In genomic region chr19:4368128-4368820, GRCh38 we compare ENCODE assay signal across 10 cellular contexts. TPM values are rescaled to one million over a fixed set of nuclear protein-coding genes. Genes with fewer than 3 reads are reported as not detected.
A peak's percentile ranks its signal among the peaks of the same experiment; 100 is the strongest.
DNase-seq lines count a peak whose midpoint lies in the region; ATAC-seq and FAIRE-seq lines count a peak whose summit lies in the region.
"Had no signal": no experiment of that assay in that cellular context is flagged by ENCODE, and none has a peak within 500 bp of the region (broad histone marks: within the 10 kb centered on the region; RNA-seq: fewer than 3 reads in every experiment).

No MANE protein-coding gene starts in this region.

- peak in 1 of 2 donors; percentile 4 for ATAC-seq in activated naive CD4-positive, alpha-beta T cell treated with anti-CD3 and anti-CD28 coated beads, Interleukin-2, amount 50 U/mL, for 72 hours
- ATAC-seq in GM21825 (IDR thresholded peaks at IDR 0.05; ENCODE audit: unreplicated experiment): no peak

- H3K27me3 Mint-ChIP-seq in T-helper 2 cell treated with Interferon-gamma antibody and Interleukin-4, amounts not matched to agents 5 μg/mL and 100 μg/mL, for 36 hours (ENCODE audit: low read depth): no peaks in the 10 kb centered on the region

- H3K9me3 ChIP-seq in subcutaneous abdominal adipose tissue (ENCODE audit: control insufficient read depth in 5 of 5, low read length in 5 of 5): no peaks in the 10 kb centered on the region

- peaks cover 0 to 50% (median 36%) of the 10 kb centered on the region in 5 donors for H3K36me3 ChIP-seq in subcutaneous abdominal adipose tissue (ENCODE audit: control insufficient read depth in 5 of 5, insufficient read depth in 5 of 5, low read length in 5 of 5)

- no peak for FAIRE-seq in urothelium cell line (lab: Jason Lieb, UNC)
- FAIRE-seq: endometrium, H54 had no signal

- peaks cover 13 to 61% (median 59%) of the 10 kb centered on the region in 5 donors for H3K4me1 ChIP-seq in subcutaneous abdominal adipose tissue (ENCODE audit: control insufficient read depth in 5 of 5, insufficient read depth in 5 of 5, low read length in 5 of 5)

- H3K27ac ChIP-seq in subcutaneous abdominal adipose tissue (ENCODE audit: low read depth, low read length): peak overlapping the region; percentile 54

- no peaks in the 10 kb centered on the region for H3K27me3 ChIP-seq in subcutaneous abdominal adipose tissue (ENCODE audit: control insufficient read depth in 5 of 5, insufficient read depth in 4 of 5, low read length in 5 of 5)

- peak overlapping the region in 4 of 5 donors; percentile 29 to 62 (median 48) for H3K9ac ChIP-seq in subcutaneous abdominal adipose tissue (ENCODE audit: low read length in 5 of 5)

- DNase-seq in T-helper 2 cell treated with Interferon-gamma antibody and Interleukin-4, amounts not matched to agents 5 μg/mL and 100 μg/mL, for 36 hours (ENCODE audit: low spot score): no peak
- no peak for DNase-seq in T-helper 2 cell
- no peak for DNase-seq in activated naive CD4-positive, alpha-beta T cell treated with anti-CD3 and anti-CD28 coated beads, Interleukin-2, amount 50 U/mL, for 72 hours (ENCODE audit: low spot score in 2 of 2)
- DNase-seq in islet precursor cell: peak; percentile 49
- DNase-seq in AG08395 (ENCODE audit: low spot score): no peak
- no peak for DNase-seq in urothelium cell line (ENCODE audit: low spot score)

- H3K27ac Mint-ChIP-seq in T-helper 2 cell treated with Interferon-gamma antibody and Interleukin-4, amounts not matched to agents 5 μg/mL and 100 μg/mL, for 36 hours: peak overlapping the region; percentile 95
- H3K27ac Mint-ChIP-seq in activated naive CD4-positive, alpha-beta T cell treated with anti-CD3 and anti-CD28 coated beads, Interleukin-2, amount 50 U/mL, for 72 hours: peak overlapping the region; percentile 47 to 97

- H3K4me1 Mint-ChIP-seq in T-helper 2 cell treated with Interferon-gamma antibody and Interleukin-4, amounts not matched to agents 5 μg/mL and 100 μg/mL, for 36 hours (ENCODE audit: low read depth): peaks cover 30% of the 10 kb centered on the region

- peak overlapping the region; percentile 85 for H3K4me3 Mint-ChIP-seq in T-helper 2 cell treated with Interferon-gamma antibody and Interleukin-4, amounts not matched to agents 5 μg/mL and 100 μg/mL, for 36 hours

- H3K4me3 ChIP-seq in subcutaneous abdominal adipose tissue (ENCODE audit: low read depth in 1 of 5, low read length in 5 of 5): peak overlapping the region in 2 of 5 donors; percentile 27 to 43

- H3K36me3 Mint-ChIP-seq in T-helper 2 cell treated with Interferon-gamma antibody and Interleukin-4, amounts not matched to agents 5 μg/mL and 100 μg/mL, for 36 hours (ENCODE audit: low read depth): peaks cover 15% of the 10 kb centered on the region
- no peaks in the 10 kb centered on the region for H3K36me3 Mint-ChIP-seq in activated naive CD4-positive, alpha-beta T cell treated with anti-CD3 and anti-CD28 coated beads, Interleukin-2, amount 50 U/mL, for 72 hours

- no peaks in the 10 kb centered on the region for H3K9me3 Mint-ChIP-seq in T-helper 2 cell treated with Interferon-gamma antibody and Interleukin-4, amounts not matched to agents 5 μg/mL and 100 μg/mL, for 36 hours
- H3K9me3 Mint-ChIP-seq in activated naive CD4-positive, alpha-beta T cell treated with anti-CD3 and anti-CD28 coated beads, Interleukin-2, amount 50 U/mL, for 72 hours: no peaks in the 10 kb centered on the region

RNA-seq across cellular contexts. Expression of gene MPND, which starts 24.9 kb away (rescaled TPM):
- total RNA-seq in activated naive CD4-positive, alpha-beta T cell treated with anti-CD3 and anti-CD28 coated beads, Interleukin-2, amount 50 U/mL, for 72 hours: 10 to 100 TPM; 18.4 to 22.0 TPM

RNA-seq across cellular contexts. Expression of gene STAP2, which starts 29.6 kb away (rescaled TPM):
- 10 to 100 TPM; 17.4 to 22.3 TPM for total RNA-seq in activated naive CD4-positive, alpha-beta T cell treated with anti-CD3 and anti-CD28 coated beads, Interleukin-2, amount 50 U/mL, for 72 hours

RNA-seq across cellular contexts. Expression of gene SH3GL1, which starts 32.1 kb away (rescaled TPM):
- total RNA-seq in activated naive CD4-positive, alpha-beta T cell treated with anti-CD3 and anti-CD28 coated beads, Interleukin-2, amount 50 U/mL, for 72 hours: 10 to 100 TPM; 40.9 to 53.4 TPM

RNA-seq across cellular contexts. Expression of gene CHAF1A, which starts 34.2 kb away (rescaled TPM):
- total RNA-seq in activated naive CD4-positive, alpha-beta T cell treated with anti-CD3 and anti-CD28 coated beads, Interleukin-2, amount 50 U/mL, for 72 hours: 10 to 100 TPM; 67.1 to 93.6 TPM
